ENCODE assay signal across 28 cellular contexts in the genomic region with DNA sequence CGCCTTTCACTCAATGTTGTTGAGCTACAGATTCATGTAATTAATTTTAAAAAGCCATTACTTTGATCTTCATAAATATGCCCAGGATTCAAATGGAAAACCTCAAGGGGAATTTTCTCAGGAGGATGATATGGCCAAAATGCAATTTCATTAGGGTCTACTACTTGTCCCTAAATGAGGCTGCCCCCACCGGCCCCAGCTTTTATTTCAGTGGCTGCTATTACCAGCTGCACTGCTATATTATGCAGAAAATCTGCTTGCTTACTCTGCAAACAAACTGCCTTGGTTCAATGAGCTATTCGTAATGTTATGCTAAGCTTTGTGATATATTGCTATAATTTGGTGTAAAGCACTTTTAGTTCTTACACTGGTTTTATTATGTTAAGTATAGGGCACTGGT.
"Had no signal": no experiment of that assay in that cellular context is flagged by ENCODE, and none has a peak within 500 bp of the region (broad histone marks: within the 10 kb centered on the region; RNA-seq: fewer than 3 reads in every experiment).

No MANE protein-coding gene starts in this region.

- H3K9ac ChIP-seq: KMS-11, SK-N-SH had no signal

- H3K36me3 Mint-ChIP-seq: activated naive CD8-positive, alpha-beta T cell treated with anti-CD3 and anti-CD28 coated beads for 36 hours had no signal

- H3K4me1 ChIP-seq: body of pancreas, SJCRH30 had no signal

- H3K27me3 ChIP-seq: body of pancreas, SJCRH30 had no signal

- H3K4me3 Mint-ChIP-seq: activated CD4-positive, alpha-beta T cell treated with anti-CD3 and anti-CD28 coated beads, Interleukin-2, amount 10 ng/mL, durations not matched to agents 24 days and 14 days; activated CD8-positive, alpha-beta T cell treated with anti-CD3 and anti-CD28 coated beads for 36 hours; activated naive CD8-positive, alpha-beta T cell treated with anti-CD3 and anti-CD28 coated beads for 36 hours; activated T-cell treated with anti-CD3 and anti-CD28 coated beads, Interleukin-2, amount 50 U/mL, for 72 hours; activated T-helper 17 cell treated with anti-CD3 and anti-CD28 coated beads, Interleukin-2, amount 50 U/mL, for 72 hours; T-helper 1 cell treated with Interleukin-12 subunit alpha and Interleukin-12 subunit beta and Interleukin-4 antibody, amounts not matched to agents 30 μg/mL and 1 μg/mL, for 36 hours; T-helper 2 cell treated with Interferon-gamma antibody and Interleukin-4, amounts not matched to agents 5 μg/mL and 100 μg/mL, for 36 hours had no signal

- H3K36me3 ChIP-seq: SJCRH30 had no signal

- H3K4me3 ChIP-seq: body of pancreas, SJCRH30 had no signal

- H3K9me3 ChIP-seq: body of pancreas, SJCRH30, SK-N-SH had no signal

- DNase-seq: activated CD4-positive, alpha-beta T cell treated with anti-CD3 and anti-CD28 coated beads, Interleukin-2, amount 10 ng/mL, durations not matched to agents 24 days and 14 days; activated CD4-positive, alpha-beta T cell treated with anti-CD3 and anti-CD28 coated beads, Interleukin-2, amount 50 U/mL, for 4 hours; activated CD8-positive, alpha-beta T cell treated with anti-CD3 and anti-CD28 coated beads for 36 hours; activated effector memory CD4-positive, alpha-beta T cell treated with anti-CD3 and anti-CD28 coated beads, Interleukin-2, amount 50 U/mL, for 16 hours; activated naive CD4-positive, alpha-beta T cell; activated naive CD4-positive, alpha-beta T cell treated with anti-CD3 and anti-CD28 coated beads, Interleukin-2, amount 50 U/mL, for 16 hours; activated naive CD8-positive, alpha-beta T cell treated with anti-CD3 and anti-CD28 coated beads for 36 hours; activated T-cell treated with anti-CD3 and anti-CD28 coated beads, Interleukin-2, amount 50 U/mL, for 1 hour; activated T-cell treated with anti-CD3 and anti-CD28 coated beads, Interleukin-2, amount 50 U/mL, for 72 hours; amygdala; body of pancreas; caudate nucleus; cerebellar nuclear complex; NCI-H1105 treated with DMSO at 0.1 percent for 48 hours; NCI-H146; NCI-H187; NCI-H2029 treated with DMSO at 0.1 percent for 48 hours; NCI-H345; NCI-H524 treated with DMSO at 0.1 percent for 48 hours; NCI-H82; OCI-M1; SHP77; SJCRH30; SK-N-SH had no signal

- ATAC-seq: activated CD8-positive, alpha-beta T cell treated with anti-CD3 and anti-CD28 coated beads for 36 hours; activated T-cell treated with anti-CD3 and anti-CD28 coated beads, Interleukin-2, amount 50 U/mL, for 72 hours; activated T-helper 17 cell treated with anti-CD3 and anti-CD28 coated beads, Interleukin-2, amount 50 U/mL, for 72 hours; body of pancreas had no signal

- H3K27ac ChIP-seq: body of pancreas, KMS-11, SJCRH30 had no signal

- H3K4me1 Mint-ChIP-seq: activated CD4-positive, alpha-beta T cell treated with anti-CD3 and anti-CD28 coated beads, Interleukin-2, amount 10 ng/mL, durations not matched to agents 24 days and 14 days; activated naive CD8-positive, alpha-beta T cell treated with anti-CD3 and anti-CD28 coated beads for 36 hours; activated T-helper 17 cell treated with anti-CD3 and anti-CD28 coated beads, Interleukin-2, amount 50 U/mL, for 72 hours had no signal

- H3K27ac Mint-ChIP-seq: activated CD4-positive, alpha-beta T cell treated with anti-CD3 and anti-CD28 coated beads, Interleukin-2, amount 10 ng/mL, durations not matched to agents 24 days and 14 days; activated CD8-positive, alpha-beta T cell treated with anti-CD3 and anti-CD28 coated beads for 36 hours; activated naive CD8-positive, alpha-beta T cell treated with anti-CD3 and anti-CD28 coated beads for 36 hours; activated T-cell treated with anti-CD3 and anti-CD28 coated beads, Interleukin-2, amount 50 U/mL, for 72 hours; activated T-helper 17 cell treated with anti-CD3 and anti-CD28 coated beads, Interleukin-2, amount 50 U/mL, for 72 hours; T-helper 1 cell treated with Interleukin-12 subunit alpha and Interleukin-12 subunit beta and Interleukin-4 antibody, amounts not matched to agents 30 μg/mL and 1 μg/mL, for 36 hours; T-helper 2 cell treated with Interferon-gamma antibody and Interleukin-4, amounts not matched to agents 5 μg/mL and 100 μg/mL, for 36 hours had no signal

- H3K9me3 Mint-ChIP-seq: activated CD4-positive, alpha-beta T cell treated with anti-CD3 and anti-CD28 coated beads, Interleukin-2, amount 10 ng/mL, durations not matched to agents 24 days and 14 days; activated CD8-positive, alpha-beta T cell treated with anti-CD3 and anti-CD28 coated beads for 36 hours; activated naive CD8-positive, alpha-beta T cell treated with anti-CD3 and anti-CD28 coated beads for 36 hours; activated T-cell treated with anti-CD3 and anti-CD28 coated beads, Interleukin-2, amount 50 U/mL, for 72 hours; activated T-helper 17 cell treated with anti-CD3 and anti-CD28 coated beads, Interleukin-2, amount 50 U/mL, for 72 hours; T-helper 1 cell treated with Interleukin-12 subunit alpha and Interleukin-12 subunit beta and Interleukin-4 antibody, amounts not matched to agents 30 μg/mL and 1 μg/mL, for 36 hours; T-helper 2 cell treated with Interferon-gamma antibody and Interleukin-4, amounts not matched to agents 5 μg/mL and 100 μg/mL, for 36 hours had no signal
